ENCODE assay signal across 10 cellular contexts in the genomic region with DNA sequence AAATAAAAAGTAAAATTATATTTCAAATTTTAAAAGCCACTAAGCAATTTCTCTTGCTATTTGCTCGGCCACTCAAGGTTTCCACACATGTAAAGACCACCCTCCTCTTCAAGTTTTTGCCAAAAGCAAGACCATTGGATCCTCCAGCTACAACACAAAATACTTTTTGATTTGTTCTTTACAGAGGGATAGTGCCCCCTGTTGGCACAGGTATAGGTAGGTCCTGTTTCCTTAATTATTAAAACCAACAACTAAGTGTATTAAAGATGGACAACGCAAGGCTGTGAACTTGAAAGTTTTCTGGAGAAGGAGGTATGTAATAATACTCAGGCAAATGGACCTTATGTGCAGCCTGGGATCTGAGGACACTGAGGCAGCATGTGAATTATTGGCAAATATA. TPM values are rescaled to one million over a fixed set of nuclear protein-coding genes. Genes with fewer than 3 reads are reported as not detected.
A peak's percentile ranks its signal among the peaks of the same experiment; 100 is the strongest.
DNase-seq lines count a peak whose midpoint lies in the region; ATAC-seq and TF ChIP-seq lines count a peak whose summit lies in the region.
"Had no signal": no experiment of that assay in that cellular context is flagged by ENCODE, and none has a peak within 500 bp of the region (broad histone marks: within the 10 kb centered on the region; RNA-seq: fewer than 3 reads in every experiment).

No MANE protein-coding gene starts in this region.

- H3K27ac Mint-ChIP-seq in mesothelial cell of epicardium = no peak overlapping the region

- ATAC-seq in GM21786 (IDR thresholded peaks at IDR 0.05; ENCODE audit: unreplicated experiment) = no peak

- WGBS in mammary epithelial cell (ENCODE audit: low coverage, missing lambda C conversion rate) = 100% methylated on average over 2 of the region's 2 CpGs

- H3K4me3 ChIP-seq in KMS-11 (IDR thresholded peaks at IDR 0.05; ENCODE audit: insufficient read depth, low read depth, low read length) (no peak overlapping the region), mammary epithelial cell (replicated peaks in 1 of 3; ENCODE audit: insufficient read depth in 1 of 3, low read depth in 2 of 3, low read length in 3 of 3) (no peak overlapping the region)

- H2AFZ ChIP-seq in KMS-11 (ENCODE audit: low read depth) (no peak overlapping the region), mammary epithelial cell (ENCODE audit: low read depth, low read length) (no peak overlapping the region)

- H3K9me3 ChIP-seq in mammary epithelial cell (replicated peaks; ENCODE audit: insufficient read depth, low read length) = no peaks in the 10 kb centered on the region

- DNase-seq in DMS 273 (lab: John Stamatoyannopoulos, UW; ENCODE audit: unreplicated experiment) (peak; percentile 55), DMS 273 treated with DMSO at 0.1 percent for 48 hours (lab: John Stamatoyannopoulos, UW) (no peak), mammary epithelial cell (no peak), mesothelial cell of epicardium (ENCODE audit: low spot score in 2 of 2, unreplicated experiment in 2 of 2) (no peak), NCI-H2029 (lab: John Stamatoyannopoulos, UW) (no peak), SHP77 treated with DMSO at 0.1 percent for 48 hours (lab: John Stamatoyannopoulos, UW) (no peak)
- DNase-seq: head of caudate nucleus, NCI-H2107 had no signal

- TF ChIP-seq CTCF in KMS-11 (conservative IDR thresholded peaks at IDR 0.05; ENCODE audit: low read depth, low read length) (peak; percentile 53), mammary epithelial cell (conservative IDR thresholded peaks at IDR 0.05 in 1 of 2, IDR thresholded peaks at IDR 0.05 in 1 of 2; ENCODE audit: extremely low read depth in 1 of 2, insufficient read depth in 1 of 2, low read depth in 1 of 2, low read length in 2 of 2) (peak; percentile 54), mesothelial cell of epicardium (IDR thresholded peaks at IDR 0.05; ENCODE audit: unreplicated experiment) (peak; percentile 61)

- CTCF ChIA-PET in mammary epithelial cell (lab: Charles Lee; ENCODE audit: low non-redundant PET) = interaction anchor here (0.6 kb wide), 1 partner anchor 150 kb away, joined by 3 read pairs; no protein-coding TSS in a partner anchor

- no peak overlapping the region for H3K4me3 Mint-ChIP-seq in mesothelial cell of epicardium

- no peaks in the 10 kb centered on the region for H4K20me1 ChIP-seq in KMS-11 (ENCODE audit: insufficient read depth)
- no peaks in the 10 kb centered on the region for H4K20me1 ChIP-seq in mammary epithelial cell (ENCODE audit: insufficient read depth, low read length)

- H3K79me2 ChIP-seq in KMS-11 (ENCODE audit: insufficient read depth, low read depth) = no peaks in the 10 kb centered on the region
- no peaks in the 10 kb centered on the region for H3K79me2 ChIP-seq in mammary epithelial cell (ENCODE audit: insufficient read depth, low read length)

- no peaks in the 10 kb centered on the region for H3K9me3 Mint-ChIP-seq in mesothelial cell of epicardium

- intact Hi-C loops in mammary epithelial cell (cut with micrococcal nuclease) = loop anchor here (2.0 kb wide), 1 partner anchor 169 kb away; no protein-coding TSS in a partner anchor

- H3K36me3 ChIP-seq in KMS-11 (ENCODE audit: insufficient read depth) (no peaks in the 10 kb centered on the region), mammary epithelial cell (ENCODE audit: insufficient read depth, low read length) (peaks cover 51% of the 10 kb centered on the region)

- in situ Hi-C loops in mammary epithelial cell (cut with MboI; ENCODE audit: low sequenced_read_pairs in 2 of 2) = no loop called here

- no peak overlapping the region for H3K27ac ChIP-seq in KMS-11
- H3K27ac ChIP-seq in mammary epithelial cell (ENCODE audit: insufficient read depth, low read depth, low read length) = no peak overlapping the region

- no peaks in the 10 kb centered on the region for H3K27me3 ChIP-seq in KMS-11 (ENCODE audit: insufficient read depth, low read depth)
- H3K27me3 ChIP-seq in mammary epithelial cell (ENCODE audit: insufficient read depth, low read length) = no peaks in the 10 kb centered on the region

- no peaks in the 10 kb centered on the region for H3K27me3 Mint-ChIP-seq in mesothelial cell of epicardium (ENCODE audit: low read depth)

- no peak overlapping the region for H3K4me2 ChIP-seq in KMS-11
- H3K4me2 ChIP-seq in mammary epithelial cell (ENCODE audit: insufficient read depth, low read depth, low read length) = no peak overlapping the region

- H3K9ac ChIP-seq in KMS-11 = no peak overlapping the region
- no peak overlapping the region for H3K9ac ChIP-seq in mammary epithelial cell (ENCODE audit: insufficient read depth, low read length)

- dilution Hi-C loops in mammary epithelial cell (cut with HindIII; ENCODE audit: low sequenced_read_pairs) = no loop called here

- no TSS peak for BruUV-seq in mammary epithelial cell (replicated peaks; lab: Mats Ljungman, UMichigan)

- peaks cover 13% of the 10 kb centered on the region for H3K4me1 ChIP-seq in KMS-11 (ENCODE audit: low read depth, poor library complexity, severe bottlenecking)
- peaks cover 20% of the 10 kb centered on the region for H3K4me1 ChIP-seq in mammary epithelial cell (ENCODE audit: insufficient read depth, low read length)

- H3K36me3 Mint-ChIP-seq in mesothelial cell of epicardium = peaks cover 44% of the 10 kb centered on the region

- peaks cover 6% of the 10 kb centered on the region for H3K4me1 Mint-ChIP-seq in mesothelial cell of epicardium

RNA-seq across cellular contexts. Expression of gene ATP6V1D, which starts 23.8 kb away (rescaled TPM):
- total RNA-seq in mammary epithelial cell (100 to 1,000 TPM in 1 of 2 donors, 10 to 100 TPM in 1; 87.1 to 124 TPM), mesothelial cell of epicardium (41.7 to 45.2 TPM (median 41.9 TPM) in 3 replicates)
- polyA plus RNA-seq in mammary epithelial cell = 46.9 TPM
- polyA minus RNA-seq in mammary epithelial cell = 34.1 TPM

RNA-seq across cellular contexts. Expression of gene EIF2S1, which starts 24.3 kb away (rescaled TPM):
- total RNA-seq in mammary epithelial cell (100 to 1,000 TPM; 120 to 198 TPM), mesothelial cell of epicardium (52.6 to 55.4 TPM (median 54.7 TPM) in 3 replicates)
- 156 TPM for polyA plus RNA-seq in mammary epithelial cell
- polyA minus RNA-seq in mammary epithelial cell = 264 TPM
